1 cellular context compared by ENCODE assay signal in genomic region chr7:47979145-47979831, GRCh38.
TF ChIP-seq lines count a peak whose summit lies in the region.

HUS1 (minus strand) TSS chr7:47979615; CDS start chr7:47979519, 96 bp downstream.

TF ChIP-seq in WTC11, 78 proteins besides CTCF, POLR2A, EP300 and RAD21 (continued from another document and continues in another):
- TF ChIP-seq, protein P1, sequence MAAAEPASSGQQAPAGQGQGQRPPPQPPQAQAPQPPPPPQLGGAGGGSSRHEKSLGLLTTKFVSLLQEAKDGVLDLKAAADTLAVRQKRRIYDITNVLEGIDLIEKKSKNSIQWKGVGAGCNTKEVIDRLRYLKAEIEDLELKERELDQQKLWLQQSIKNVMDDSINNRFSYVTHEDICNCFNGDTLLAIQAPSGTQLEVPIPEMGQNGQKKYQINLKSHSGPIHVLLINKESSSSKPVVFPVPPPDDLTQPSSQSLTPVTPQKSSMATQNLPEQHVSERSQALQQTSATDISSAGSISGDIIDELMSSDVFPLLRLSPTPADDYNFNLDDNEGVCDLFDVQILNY (CRISPR knock-in tag; IDR thresholded peaks at IDR 0.05): peak; percentile 53; the same call in 1 of the 2 replicates
- TF ChIP-seq AR (CRISPR knock-in tag; IDR thresholded peaks at IDR 0.05) (no peak), FOXP4 (CRISPR knock-in tag; IDR thresholded peaks at IDR 0.05) (0 out of 2 replicates have a peak, but pooled peaks have one; percentile 35), ZBTB21 (CRISPR knock-in tag; IDR thresholded peaks at IDR 0.05; ENCODE audit: borderline replicate concordance) (peak; percentile 41; the same call in 1 of the 2 replicates), GRHL2 (CRISPR knock-in tag; IDR thresholded peaks at IDR 0.05; ENCODE audit: insufficient replicate concordance, severe bottlenecking) (no peak), ZNF263 (CRISPR knock-in tag; IDR thresholded peaks at IDR 0.05; ENCODE audit: low read depth) (no peak), RELA (CRISPR knock-in tag; IDR thresholded peaks at IDR 0.05; ENCODE audit: borderline replicate concordance) (no peak), CBFB (CRISPR knock-in tag; IDR thresholded peaks at IDR 0.05; ENCODE audit: low read depth) (0 out of 2 replicates have a peak, but pooled peaks have one; percentile 85), NR2C2 (CRISPR knock-in tag; IDR thresholded peaks at IDR 0.05) (peak; percentile 95), ZNF416 (CRISPR knock-in tag; IDR thresholded peaks at IDR 0.05) (no peak), USF1 (CRISPR knock-in tag; IDR thresholded peaks at IDR 0.05) (peak; percentile 60; the same call in 1 of the 2 replicates), ZNF219 (CRISPR knock-in tag; IDR thresholded peaks at IDR 0.05; ENCODE audit: borderline replicate concordance) (no peak), ZNF317 (CRISPR knock-in tag; IDR thresholded peaks at IDR 0.05; ENCODE audit: borderline replicate concordance, low read depth) (no peak), USF2 (CRISPR knock-in tag; IDR thresholded peaks at IDR 0.05) (peak; percentile 71), TCF7 (CRISPR knock-in tag; IDR thresholded peaks at IDR 0.05; ENCODE audit: low read depth) (no peak), SMAD4 (CRISPR knock-in tag; IDR thresholded peaks at IDR 0.05) (no peak), PRRX2 (CRISPR knock-in tag; IDR thresholded peaks at IDR 0.05) (no peak), MLX (CRISPR knock-in tag; IDR thresholded peaks at IDR 0.05) (no peak), NFE2L1 (CRISPR knock-in tag; IDR thresholded peaks at IDR 0.05) (peak; percentile 58; the same call in 1 of the 2 replicates), PREB (CRISPR knock-in tag; IDR thresholded peaks at IDR 0.05; ENCODE audit: borderline replicate concordance) (no peak)
- TF ChIP-seq, protein P2, sequence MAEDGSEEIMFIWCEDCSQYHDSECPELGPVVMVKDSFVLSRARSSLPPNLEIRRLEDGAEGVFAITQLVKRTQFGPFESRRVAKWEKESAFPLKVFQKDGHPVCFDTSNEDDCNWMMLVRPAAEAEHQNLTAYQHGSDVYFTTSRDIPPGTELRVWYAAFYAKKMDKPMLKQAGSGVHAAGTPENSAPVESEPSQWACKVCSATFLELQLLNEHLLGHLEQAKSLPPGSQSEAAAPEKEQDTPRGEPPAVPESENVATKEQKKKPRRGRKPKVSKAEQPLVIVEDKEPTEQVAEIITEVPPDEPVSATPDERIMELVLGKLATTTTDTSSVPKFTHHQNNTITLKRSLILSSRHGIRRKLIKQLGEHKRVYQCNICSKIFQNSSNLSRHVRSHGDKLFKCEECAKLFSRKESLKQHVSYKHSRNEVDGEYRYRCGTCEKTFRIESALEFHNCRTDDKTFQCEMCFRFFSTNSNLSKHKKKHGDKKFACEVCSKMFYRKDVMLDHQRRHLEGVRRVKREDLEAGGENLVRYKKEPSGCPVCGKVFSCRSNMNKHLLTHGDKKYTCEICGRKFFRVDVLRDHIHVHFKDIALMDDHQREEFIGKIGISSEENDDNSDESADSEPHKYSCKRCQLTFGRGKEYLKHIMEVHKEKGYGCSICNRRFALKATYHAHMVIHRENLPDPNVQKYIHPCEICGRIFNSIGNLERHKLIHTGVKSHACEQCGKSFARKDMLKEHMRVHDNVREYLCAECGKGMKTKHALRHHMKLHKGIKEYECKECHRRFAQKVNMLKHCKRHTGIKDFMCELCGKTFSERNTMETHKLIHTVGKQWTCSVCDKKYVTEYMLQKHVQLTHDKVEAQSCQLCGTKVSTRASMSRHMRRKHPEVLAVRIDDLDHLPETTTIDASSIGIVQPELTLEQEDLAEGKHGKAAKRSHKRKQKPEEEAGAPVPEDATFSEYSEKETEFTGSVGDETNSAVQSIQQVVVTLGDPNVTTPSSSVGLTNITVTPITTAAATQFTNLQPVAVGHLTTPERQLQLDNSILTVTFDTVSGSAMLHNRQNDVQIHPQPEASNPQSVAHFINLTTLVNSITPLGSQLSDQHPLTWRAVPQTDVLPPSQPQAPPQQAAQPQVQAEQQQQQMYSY (CRISPR knock-in tag; IDR thresholded peaks at IDR 0.05): no peak
- TF ChIP-seq, protein P3, sequence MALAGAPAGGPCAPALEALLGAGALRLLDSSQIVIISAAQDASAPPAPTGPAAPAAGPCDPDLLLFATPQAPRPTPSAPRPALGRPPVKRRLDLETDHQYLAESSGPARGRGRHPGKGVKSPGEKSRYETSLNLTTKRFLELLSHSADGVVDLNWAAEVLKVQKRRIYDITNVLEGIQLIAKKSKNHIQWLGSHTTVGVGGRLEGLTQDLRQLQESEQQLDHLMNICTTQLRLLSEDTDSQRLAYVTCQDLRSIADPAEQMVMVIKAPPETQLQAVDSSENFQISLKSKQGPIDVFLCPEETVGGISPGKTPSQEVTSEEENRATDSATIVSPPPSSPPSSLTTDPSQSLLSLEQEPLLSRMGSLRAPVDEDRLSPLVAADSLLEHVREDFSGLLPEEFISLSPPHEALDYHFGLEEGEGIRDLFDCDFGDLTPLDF (CRISPR knock-in tag; IDR thresholded peaks at IDR 0.05): no peak
- TF ChIP-seq, protein P4, sequence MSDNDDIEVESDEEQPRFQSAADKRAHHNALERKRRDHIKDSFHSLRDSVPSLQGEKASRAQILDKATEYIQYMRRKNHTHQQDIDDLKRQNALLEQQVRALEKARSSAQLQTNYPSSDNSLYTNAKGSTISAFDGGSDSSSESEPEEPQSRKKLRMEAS (CRISPR knock-in tag; IDR thresholded peaks at IDR 0.05): peak; percentile 79
- TF ChIP-seq, protein P5, sequence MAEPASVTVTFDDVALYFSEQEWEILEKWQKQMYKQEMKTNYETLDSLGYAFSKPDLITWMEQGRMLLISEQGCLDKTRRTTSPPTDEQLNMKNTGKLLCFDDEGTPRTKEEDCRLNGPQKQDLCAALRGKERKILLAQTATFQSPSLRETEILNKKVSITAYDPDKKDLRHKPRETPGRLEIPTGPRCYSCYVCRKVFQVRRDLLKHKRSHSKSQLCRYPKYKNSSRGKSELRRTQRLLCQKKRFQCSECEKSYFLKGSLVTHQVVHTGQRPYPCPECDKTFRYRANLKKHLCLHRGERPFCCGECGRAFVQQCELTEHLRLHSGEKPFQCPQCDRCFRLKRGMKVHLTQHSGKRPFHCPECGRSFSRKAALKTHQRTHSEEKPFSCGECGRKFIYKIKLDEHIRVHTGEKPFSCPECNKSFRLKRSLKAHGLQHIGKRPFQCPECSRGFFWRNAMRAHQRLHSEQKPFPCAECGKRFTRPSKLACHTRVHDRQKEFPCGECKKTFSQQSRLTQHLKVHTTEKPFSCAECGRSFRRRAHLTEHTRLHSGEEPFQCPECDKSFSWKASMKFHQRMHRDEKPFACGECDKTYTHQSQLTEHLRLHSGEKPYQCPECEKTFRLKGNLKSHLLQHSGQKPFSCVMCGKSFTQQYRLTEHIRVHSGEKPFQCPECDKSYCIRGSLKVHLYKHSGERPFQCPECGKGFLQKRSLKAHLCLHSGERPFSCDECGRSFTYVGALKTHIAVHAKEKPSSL (CRISPR knock-in tag; conservative IDR thresholded peaks at IDR 0.05): no peak
- TF ChIP-seq, protein P6, sequence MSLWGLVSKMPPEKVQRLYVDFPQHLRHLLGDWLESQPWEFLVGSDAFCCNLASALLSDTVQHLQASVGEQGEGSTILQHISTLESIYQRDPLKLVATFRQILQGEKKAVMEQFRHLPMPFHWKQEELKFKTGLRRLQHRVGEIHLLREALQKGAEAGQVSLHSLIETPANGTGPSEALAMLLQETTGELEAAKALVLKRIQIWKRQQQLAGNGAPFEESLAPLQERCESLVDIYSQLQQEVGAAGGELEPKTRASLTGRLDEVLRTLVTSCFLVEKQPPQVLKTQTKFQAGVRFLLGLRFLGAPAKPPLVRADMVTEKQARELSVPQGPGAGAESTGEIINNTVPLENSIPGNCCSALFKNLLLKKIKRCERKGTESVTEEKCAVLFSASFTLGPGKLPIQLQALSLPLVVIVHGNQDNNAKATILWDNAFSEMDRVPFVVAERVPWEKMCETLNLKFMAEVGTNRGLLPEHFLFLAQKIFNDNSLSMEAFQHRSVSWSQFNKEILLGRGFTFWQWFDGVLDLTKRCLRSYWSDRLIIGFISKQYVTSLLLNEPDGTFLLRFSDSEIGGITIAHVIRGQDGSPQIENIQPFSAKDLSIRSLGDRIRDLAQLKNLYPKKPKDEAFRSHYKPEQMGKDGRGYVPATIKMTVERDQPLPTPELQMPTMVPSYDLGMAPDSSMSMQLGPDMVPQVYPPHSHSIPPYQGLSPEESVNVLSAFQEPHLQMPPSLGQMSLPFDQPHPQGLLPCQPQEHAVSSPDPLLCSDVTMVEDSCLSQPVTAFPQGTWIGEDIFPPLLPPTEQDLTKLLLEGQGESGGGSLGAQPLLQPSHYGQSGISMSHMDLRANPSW (CRISPR knock-in tag; conservative IDR thresholded peaks at IDR 0.05; ENCODE audit: low read depth): no peak
- TF ChIP-seq, protein P7, sequence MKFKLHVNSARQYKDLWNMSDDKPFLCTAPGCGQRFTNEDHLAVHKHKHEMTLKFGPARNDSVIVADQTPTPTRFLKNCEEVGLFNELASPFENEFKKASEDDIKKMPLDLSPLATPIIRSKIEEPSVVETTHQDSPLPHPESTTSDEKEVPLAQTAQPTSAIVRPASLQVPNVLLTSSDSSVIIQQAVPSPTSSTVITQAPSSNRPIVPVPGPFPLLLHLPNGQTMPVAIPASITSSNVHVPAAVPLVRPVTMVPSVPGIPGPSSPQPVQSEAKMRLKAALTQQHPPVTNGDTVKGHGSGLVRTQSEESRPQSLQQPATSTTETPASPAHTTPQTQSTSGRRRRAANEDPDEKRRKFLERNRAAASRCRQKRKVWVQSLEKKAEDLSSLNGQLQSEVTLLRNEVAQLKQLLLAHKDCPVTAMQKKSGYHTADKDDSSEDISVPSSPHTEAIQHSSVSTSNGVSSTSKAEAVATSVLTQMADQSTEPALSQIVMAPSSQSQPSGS (CRISPR knock-in tag; IDR thresholded peaks at IDR 0.05; ENCODE audit: borderline replicate concordance, low read depth): no peak
